ENCODE assay signal across 8 cellular contexts in the genomic region with DNA sequence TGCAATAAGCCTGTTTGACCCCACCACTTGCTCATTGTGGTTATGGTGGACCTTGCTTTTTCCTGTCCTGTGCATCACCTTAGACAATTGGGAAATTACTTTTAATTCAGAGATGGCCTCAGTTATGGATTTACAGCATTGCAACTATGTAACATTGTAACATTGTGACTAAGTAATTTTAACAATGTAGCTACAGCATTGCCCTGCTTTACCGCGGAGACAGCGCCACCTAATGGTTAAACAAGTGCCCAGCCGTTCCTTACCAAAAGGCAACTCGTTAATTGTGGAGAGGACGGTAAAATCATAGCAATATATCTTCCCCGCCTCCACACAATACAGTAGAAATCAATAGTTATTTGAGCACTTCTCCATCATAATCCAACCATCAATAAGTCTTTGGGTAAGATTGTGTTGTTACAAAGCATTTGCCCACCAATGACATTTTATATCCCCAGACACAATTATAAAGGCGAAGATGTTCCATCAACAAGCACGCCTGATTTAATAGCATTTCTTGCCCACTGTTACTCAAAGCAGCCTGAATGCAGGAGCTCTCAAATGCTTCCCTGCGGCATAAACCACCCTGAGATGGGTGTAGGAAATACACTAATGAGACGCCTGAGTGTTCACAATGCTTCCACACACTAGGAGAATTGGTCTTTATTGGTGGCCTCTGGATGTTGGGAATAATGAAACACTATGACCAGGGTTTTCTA.
A peak's percentile ranks its signal among the peaks of the same experiment; 100 is the strongest.
DNase-seq lines count a peak whose midpoint lies in the region; ATAC-seq, FAIRE-seq and TF ChIP-seq lines count a peak whose summit lies in the region.

No MANE protein-coding gene starts in this region.

- no peak overlapping the region for H3K4me3 ChIP-seq in pancreas

- ATAC-seq in HG03159 (IDR thresholded peaks at IDR 0.05; ENCODE audit: unreplicated experiment) (peak; percentile 70), pancreas (peak; percentile 61 to 87 (median 80)), HG02981 (IDR thresholded peaks at IDR 0.05; ENCODE audit: unreplicated experiment) (no peak), HG03025 (IDR thresholded peaks at IDR 0.05; ENCODE audit: low FRiP score, unreplicated experiment) (no peak)

- no peaks in the 10 kb centered on the region for H3K27me3 ChIP-seq in pancreas

- no peaks in the 10 kb centered on the region for H3K4me1 Mint-ChIP-seq in activated T-helper 1 cell treated with anti-CD3 and anti-CD28 coated beads, Interleukin-12 subunit alpha, Interleukin-12 subunit beta, Interleukin-2, Interleukin-4 antibody, amounts not matched to agents 30 ng/mL and 10 ng/mL and 1 ng/mL, durations not matched to agents 14 hours and 24 hours and 36 hours (ENCODE audit: low read depth)

- intact Hi-C loops in activated T-helper 1 cell treated with anti-CD3 and anti-CD28 coated beads, Interleukin-12 subunit alpha, Interleukin-12 subunit beta, Interleukin-2, Interleukin-4 antibody, amounts not matched to agents 30 ng/mL and 10 ng/mL and 1 ng/mL, durations not matched to agents 14 hours and 24 hours and 36 hours (cut with micrococcal nuclease): loop anchor here (1.0 kb wide), 2 partner anchors 18 to 97 kb away; no protein-coding TSS in a partner anchor
- intact Hi-C loops in pancreas (cut with DNase I): no loop called here

- H3K36me3 ChIP-seq in pancreas: no peaks in the 10 kb centered on the region

- peak; percentile 72 to 91 (median 78) for TF ChIP-seq CTCF in pancreas (IDR thresholded peaks at IDR 0.05)

- no peak overlapping the region for H3K27ac ChIP-seq in pancreas

- no peak overlapping the region for H3K27ac Mint-ChIP-seq in activated T-helper 1 cell treated with anti-CD3 and anti-CD28 coated beads, Interleukin-12 subunit alpha, Interleukin-12 subunit beta, Interleukin-2, Interleukin-4 antibody, amounts not matched to agents 30 ng/mL and 10 ng/mL and 1 ng/mL, durations not matched to agents 14 hours and 24 hours and 36 hours

- H3K9me3 ChIP-seq in pancreas: no peaks in the 10 kb centered on the region

- FAIRE-seq in G401.6 (lab: Jason Lieb, UNC) (peak; percentile 89), pancreas (lab: Jason Lieb, UNC) (no peak)

- DNase-seq in OCI-M1 (lab: John Stamatoyannopoulos, UW) (peak; percentile 79), foreskin melanocyte (peak; percentile 55), pancreas (peak in 5 of 6 donors; percentile 21 to 66 (median 45))
- peak; percentile 30 for DNase-seq in activated T-helper 1 cell treated with anti-CD3 and anti-CD28 coated beads, Interleukin-12 subunit alpha, Interleukin-12 subunit beta, Interleukin-2, Interleukin-4 antibody, amounts not matched to agents 30 ng/mL and 10 ng/mL and 1 ng/mL, durations not matched to agents 14 hours and 24 hours and 36 hours (ENCODE audit: low spot score)

- H3K4me1 ChIP-seq in pancreas: no peaks in the 10 kb centered on the region

- H3K36me3 Mint-ChIP-seq in activated T-helper 1 cell treated with anti-CD3 and anti-CD28 coated beads, Interleukin-12 subunit alpha, Interleukin-12 subunit beta, Interleukin-2, Interleukin-4 antibody, amounts not matched to agents 30 ng/mL and 10 ng/mL and 1 ng/mL, durations not matched to agents 14 hours and 24 hours and 36 hours (ENCODE audit: low read depth): no peaks in the 10 kb centered on the region

- H3K9me3 Mint-ChIP-seq in activated T-helper 1 cell treated with anti-CD3 and anti-CD28 coated beads, Interleukin-12 subunit alpha, Interleukin-12 subunit beta, Interleukin-2, Interleukin-4 antibody, amounts not matched to agents 30 ng/mL and 10 ng/mL and 1 ng/mL, durations not matched to agents 14 hours and 24 hours and 36 hours: no peaks in the 10 kb centered on the region

- H3K27me3 Mint-ChIP-seq in activated T-helper 1 cell treated with anti-CD3 and anti-CD28 coated beads, Interleukin-12 subunit alpha, Interleukin-12 subunit beta, Interleukin-2, Interleukin-4 antibody, amounts not matched to agents 30 ng/mL and 10 ng/mL and 1 ng/mL, durations not matched to agents 14 hours and 24 hours and 36 hours (ENCODE audit: insufficient read depth): no peaks in the 10 kb centered on the region

- WGBS in pancreas, 2 donors: 23 to 27% methylated on average over 11 of the region's 11 CpGs

- H3K4me3 Mint-ChIP-seq in activated T-helper 1 cell treated with anti-CD3 and anti-CD28 coated beads, Interleukin-12 subunit alpha, Interleukin-12 subunit beta, Interleukin-2, Interleukin-4 antibody, amounts not matched to agents 30 ng/mL and 10 ng/mL and 1 ng/mL, durations not matched to agents 14 hours and 24 hours and 36 hours: no peak overlapping the region

Comparison
In these comparisons a context has a peak if more than half of its experiments do, and no peak if none do; other contexts are left out.
1. ATAC-seq: peak in HG03159 (single experiment) and pancreas (4 of 4); none in HG02981 (single experiment) and HG03025 (single experiment).
2. Peak in every context shown above with its lines, with median percentiles within 50 percentile points of each other: DNase-seq.